18 cellular contexts compared by ENCODE assay signal in the genomic region with DNA sequence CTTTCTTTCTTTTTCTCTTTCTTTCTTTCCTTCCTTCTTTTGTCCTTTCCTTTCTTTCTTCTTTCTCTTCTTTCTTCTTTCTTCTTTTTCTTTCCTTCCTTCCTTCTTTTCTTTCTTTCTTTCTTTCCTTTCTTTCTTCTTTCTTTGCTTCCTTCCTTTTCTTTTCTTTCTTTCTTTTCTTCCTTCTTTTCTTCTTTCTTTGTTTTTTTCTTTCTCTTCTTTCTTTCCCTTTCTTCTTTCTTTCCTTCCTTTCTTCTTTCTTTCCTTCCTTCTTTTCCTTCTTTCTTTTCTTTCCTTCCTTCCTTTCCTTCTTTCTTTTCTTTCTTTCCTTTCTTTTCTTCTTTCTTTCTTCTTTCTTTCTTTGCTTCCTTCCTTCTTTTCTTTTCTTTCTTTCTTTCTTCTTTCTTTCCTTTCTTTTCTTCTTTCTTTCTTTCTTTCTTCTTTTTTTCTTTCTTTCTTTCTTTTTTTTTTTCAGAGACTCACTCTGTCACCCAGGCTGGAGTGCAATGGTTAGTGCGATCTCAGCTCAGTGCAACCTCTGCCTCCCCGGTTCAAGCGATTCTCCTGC. TPM values are rescaled to one million over a fixed set of nuclear protein-coding genes. Genes with fewer than 3 reads are reported as not detected.
A peak's percentile ranks its signal among the peaks of the same experiment; 100 is the strongest.
DNase-seq lines count a peak whose midpoint lies in the region; ATAC-seq, FAIRE-seq and TF ChIP-seq lines count a peak whose summit lies in the region.
"Had no signal": no experiment of that assay in that cellular context is flagged by ENCODE, and none has a peak within 500 bp of the region (broad histone marks: within the 10 kb centered on the region; RNA-seq: fewer than 3 reads in every experiment).

No MANE protein-coding gene starts in this region.

- no TSS peak for BruUV-seq in endothelial cell of umbilical vein (replicated peaks; lab: Mats Ljungman, UMichigan)

- intact Hi-C loops in natural killer cell (cut with micrococcal nuclease), result no loop called here
- intact Hi-C loops in endothelial cell of umbilical vein (cut with micrococcal nuclease), result no loop called here
- intact Hi-C loops in psoas muscle (cut with DNase I), result no loop called here

- H3K27me3 ChIP-seq in endothelial cell of umbilical vein (ENCODE audit: control insufficient read depth in 2 of 2, insufficient read depth in 2 of 2, low read length in 2 of 2) (no peaks in the 10 kb centered on the region), psoas muscle (ENCODE audit: insufficient read depth in 3 of 3, low read length in 2 of 3) (no peaks in the 10 kb centered on the region)
- H3K27me3 ChIP-seq: Peyer's patch, SJSA1 had no signal

- H3K36me3 ChIP-seq in HEK293 (ENCODE audit: control insufficient read depth in 2 of 2, insufficient read depth in 1 of 2, low read length in 2 of 2), result no peaks in the 10 kb centered on the region
- no peaks in the 10 kb centered on the region for H3K36me3 ChIP-seq in endothelial cell of umbilical vein (ENCODE audit: control insufficient read depth in 2 of 2, extremely low read depth in 1 of 2, insufficient read depth in 2 of 2, low read length in 2 of 2)
- H3K36me3 ChIP-seq in psoas muscle (ENCODE audit: insufficient read depth in 1 of 2, low read depth in 1 of 2), result no peaks in the 10 kb centered on the region
- H3K36me3 ChIP-seq: Peyer's patch, SJSA1 had no signal

- H3K27ac ChIP-seq in HEK293 (ENCODE audit: extremely low read depth, low read depth, low read length) (no peak overlapping the region), endothelial cell of umbilical vein (ENCODE audit: insufficient read depth, low read depth, low read length) (no peak overlapping the region), psoas muscle (no peak overlapping the region)
- H3K27ac ChIP-seq: Peyer's patch, SJSA1 had no signal

- dilution Hi-C loops in endothelial cell of umbilical vein (cut with MboI; ENCODE audit: extremely low pct_ligation_motif_present, low sequenced_read_pairs), result no loop called here

- H3K27me3 Mint-ChIP-seq in natural killer cell treated with Interleukin-12 subunit alpha and Interleukin-12 subunit beta and Interleukin-15 and Interleukin-18, amount 100 ng/mL, for 72 hours, result peaks cover 0 to 2% of the 10 kb centered on the region in 2 donors
- H3K27me3 Mint-ChIP-seq in natural killer cell (ENCODE audit: low read depth in 2 of 2), result no peaks in the 10 kb centered on the region

- no peak overlapping the region for H3K4me3 ChIP-seq in HEK293 (ENCODE audit: low read depth, low read length)
- H3K4me3 ChIP-seq in endothelial cell of umbilical vein (replicated peaks in 1 of 3; ENCODE audit: insufficient read depth in 1 of 3, low read depth in 1 of 3, low read length in 3 of 3), result no peak overlapping the region
- no peak overlapping the region for H3K4me3 ChIP-seq in psoas muscle
- H3K4me3 ChIP-seq: Peyer's patch, SJSA1 had no signal

- H3K9me3 Mint-ChIP-seq in natural killer cell treated with Interleukin-12 subunit alpha and Interleukin-12 subunit beta and Interleukin-15 and Interleukin-18, amount 100 ng/mL, for 72 hours, result no peaks in the 10 kb centered on the region
- peaks cover 0 to 2% of the 10 kb centered on the region in 2 donors for H3K9me3 Mint-ChIP-seq in natural killer cell
- H3K9me3 Mint-ChIP-seq: CD8-positive, alpha-beta memory T cell had no signal

- no peak for ATAC-seq in natural killer cell treated with Interleukin-12 subunit alpha and Interleukin-12 subunit beta and Interleukin-15 and Interleukin-18, amount 100 ng/mL, for 72 hours
- ATAC-seq in natural killer cell (no peak), HG03159 (IDR thresholded peaks at IDR 0.05; ENCODE audit: unreplicated experiment) (no peak), psoas muscle (no peak)

- no peak overlapping the region for H3K4me2 ChIP-seq in endothelial cell of umbilical vein (ENCODE audit: insufficient read depth, low read length)

- no peak for DNase-seq in natural killer cell treated with Interleukin-12 subunit alpha and Interleukin-12 subunit beta and Interleukin-15 and Interleukin-18, amount 100 ng/mL, for 72 hours (ENCODE audit: low spot score)
- no peak for DNase-seq in natural killer cell
- no peak for DNase-seq in endothelial cell of umbilical vein (ENCODE audit: low read depth, low spot score)
- no peak for DNase-seq in psoas muscle
- no peak for DNase-seq in DMS 273 treated with DMSO at 0.1 percent for 48 hours (lab: John Stamatoyannopoulos, UW)
- DNase-seq: ACHN; AML-193; CD8-positive, alpha-beta memory T cell; KBM-7; MV-4-11; NCI-H1694 treated with DMSO at 0.1 percent for 48 hours; NK-92 treated with Interleukin-12 subunit alpha and Interleukin-12 subunit beta, amount 100 ng/mL, for 24 hours; Peyer's patch had no signal

- H3K4me1 ChIP-seq in HEK293 (ENCODE audit: control insufficient read depth, insufficient read depth, low read length), result no peaks in the 10 kb centered on the region
- H3K4me1 ChIP-seq in endothelial cell of umbilical vein (ENCODE audit: control insufficient read depth, extremely low read depth, insufficient read depth, low read length), result no peaks in the 10 kb centered on the region
- H3K4me1 ChIP-seq in psoas muscle, result no peaks in the 10 kb centered on the region
- H3K4me1 ChIP-seq: Peyer's patch, SJSA1 had no signal

- H3K9me1 ChIP-seq in endothelial cell of umbilical vein (replicated peaks; ENCODE audit: control insufficient read depth, extremely low read depth, insufficient read depth, low read length), result no peaks in the 10 kb centered on the region

- TF ChIP-seq POLR2A in endothelial cell of umbilical vein (IDR thresholded peaks at IDR 0.05; ENCODE audit: low read depth, low read length), result no peak

- no peaks in the 10 kb centered on the region for H3K79me2 ChIP-seq in endothelial cell of umbilical vein (ENCODE audit: control insufficient read depth, insufficient read depth, low read length)

- H3K27ac Mint-ChIP-seq in natural killer cell treated with Interleukin-12 subunit alpha and Interleukin-12 subunit beta and Interleukin-15 and Interleukin-18, amount 100 ng/mL, for 72 hours, result peak overlapping the region in 1 of 2 donors; percentile 37
- no peak overlapping the region for H3K27ac Mint-ChIP-seq in natural killer cell

- FAIRE-seq in endothelial cell of umbilical vein (lab: Jason Lieb, UNC), result peak; percentile 70
- FAIRE-seq: GM12891, H1 had no signal

- WGBS in psoas muscle, 3 donors, result 93 to 100% (median 99%) methylated on average over 3 of the region's 3 CpGs

- CTCF ChIA-PET in HEK293 (lab: Yijun Ruan, JAX), result interaction anchor here (1.3 kb wide), 1 partner anchor 22 kb away, joined by 3 read pairs; no protein-coding TSS in a partner anchor
- CTCF ChIA-PET in endothelial cell of umbilical vein (lab: Charles Lee), result no interaction called here

- POLR2A ChIA-PET in HEK293 (lab: Yijun Ruan, JAX) (interaction anchor here (0.7 kb wide), 1 partner anchor 367 kb away, joined by 4 read pairs; no protein-coding TSS in a partner anchor), endothelial cell of umbilical vein (lab: Charles Lee) (no interaction called here)

- TF ChIP-seq CTCF in natural killer cell (IDR thresholded peaks at IDR 0.05) (no peak), HEK293 (tag by site-specific recombination; IDR thresholded peaks at IDR 0.05) (no peak), endothelial cell of umbilical vein (IDR thresholded peaks at IDR 0.05; ENCODE audit: extremely low read depth in 1 of 2, insufficient read depth in 1 of 2, low read depth in 1 of 2, low read length in 2 of 2) (no peak), psoas muscle (IDR thresholded peaks at IDR 0.05) (no peak)

- H3K4me3 Mint-ChIP-seq in natural killer cell treated with Interleukin-12 subunit alpha and Interleukin-12 subunit beta and Interleukin-15 and Interleukin-18, amount 100 ng/mL, for 72 hours, result peak overlapping the region; percentile 9
- H3K4me3 Mint-ChIP-seq in natural killer cell, result no peak overlapping the region

- no peaks in the 10 kb centered on the region for H3K36me3 Mint-ChIP-seq in natural killer cell treated with Interleukin-12 subunit alpha and Interleukin-12 subunit beta and Interleukin-15 and Interleukin-18, amount 100 ng/mL, for 72 hours
- no peaks in the 10 kb centered on the region for H3K36me3 Mint-ChIP-seq in natural killer cell

- H3K9me3 ChIP-seq in HEK293 (ENCODE audit: control insufficient read depth, insufficient read depth, low read depth, low read length) (no peaks in the 10 kb centered on the region), endothelial cell of umbilical vein (replicated peaks; ENCODE audit: control insufficient read depth, insufficient read depth, low read length) (no peaks in the 10 kb centered on the region), psoas muscle (no peaks in the 10 kb centered on the region)
- H3K9me3 ChIP-seq: Peyer's patch, SJSA1 had no signal

- H3K4me1 Mint-ChIP-seq in natural killer cell treated with Interleukin-12 subunit alpha and Interleukin-12 subunit beta and Interleukin-15 and Interleukin-18, amount 100 ng/mL, for 72 hours (ENCODE audit: low read depth in 2 of 2), result peaks cover 3 to 6% of the 10 kb centered on the region in 2 donors
- peaks cover 5% of the 10 kb centered on the region in 2 donors for H3K4me1 Mint-ChIP-seq in natural killer cell

- no peak overlapping the region for H3K9ac ChIP-seq in endothelial cell of umbilical vein (replicated peaks; ENCODE audit: extremely low read depth, insufficient read depth, low read length)

- H2AFZ ChIP-seq in endothelial cell of umbilical vein (ENCODE audit: low read depth, low read length), result no peak overlapping the region

- H4K20me1 ChIP-seq in endothelial cell of umbilical vein (replicated peaks; ENCODE audit: control insufficient read depth, extremely low read depth, insufficient read depth, low read length), result no peaks in the 10 kb centered on the region

RNA-seq across cellular contexts. Expression of a gene that starts 18.5 kb away (rescaled TPM):
- total RNA-seq in natural killer cell treated with Interleukin-12 subunit alpha and Interleukin-12 subunit beta and Interleukin-15 and Interleukin-18, amount 100 ng/mL, for 72 hours, result 1 to 10 TPM; 2.4 to 6.9 TPM
- total RNA-seq in natural killer cell (1 to 10 TPM; 1.2 to 4.3 (median 1.4) TPM), endothelial cell of umbilical vein (2.6 and 4.1 TPM in 2 replicates), psoas muscle (1 to 10 TPM; 3.2 to 7.8 (median 6.8) TPM)
- polyA plus RNA-seq in endothelial cell of umbilical vein (15.7 and 19.0 TPM in 2 replicates), psoas muscle (1 to 10 TPM; 2.2 to 6.7 (median 5.2) TPM)
- 7.7 and 9.0 TPM in 2 replicates for polyA plus RNA-seq in endothelial cell of umbilical vein (2011; cell fraction: cytosol; rRNA removed)
- 3.2 and 3.8 TPM in 2 replicates for polyA plus RNA-seq in endothelial cell of umbilical vein (2011; cell fraction: nucleus; rRNA removed)
- polyA plus RNA-seq in endothelial cell of umbilical vein (2012), result 4.6 and 7.7 TPM in 2 replicates
- polyA minus RNA-seq in endothelial cell of umbilical vein, result 6.6 and 8.6 TPM in 2 replicates
- 7.8 TPM for polyA minus RNA-seq in endothelial cell of umbilical vein (2011; cell fraction: cytosol; rRNA and poly(A)+ RNA removed)
- 1.5 and 2.1 TPM in 2 replicates for polyA minus RNA-seq in endothelial cell of umbilical vein (2011; cell fraction: nucleus; rRNA and poly(A)+ RNA removed)

RNA-seq across cellular contexts. Expression of a gene that starts 19.5 kb away (rescaled TPM):
- total RNA-seq in natural killer cell treated with Interleukin-12 subunit alpha and Interleukin-12 subunit beta and Interleukin-15 and Interleukin-18, amount 100 ng/mL, for 72 hours, result 100 to 1,000 TPM; 105 to 131 TPM
- total RNA-seq in natural killer cell (10 to 100 TPM; 65.2 to 76.7 (median 67.5) TPM), endothelial cell of umbilical vein (80.9 and 85.9 TPM in 2 replicates), psoas muscle (10 to 100 TPM; 29.8 to 50.1 (median 40.0) TPM)
- polyA plus RNA-seq in endothelial cell of umbilical vein (14.6 and 15.9 TPM in 2 replicates), psoas muscle (10 to 100 TPM; 15.1 to 46.5 (median 25.8) TPM)
- 18.6 and 20.1 TPM in 2 replicates for polyA plus RNA-seq in endothelial cell of umbilical vein (2011; cell fraction: cytosol; rRNA removed)
- 41.9 and 48.6 TPM in 2 replicates for polyA plus RNA-seq in endothelial cell of umbilical vein (2011; cell fraction: nucleus; rRNA removed)
- 29.3 and 31.0 TPM in 2 replicates for polyA plus RNA-seq in endothelial cell of umbilical vein (2012)
- 19.1 and 19.8 TPM in 2 replicates for polyA minus RNA-seq in endothelial cell of umbilical vein
- 33.4 TPM for polyA minus RNA-seq in endothelial cell of umbilical vein (2011; cell fraction: cytosol; rRNA and poly(A)+ RNA removed)
- 23.1 and 34.0 TPM in 2 replicates for polyA minus RNA-seq in endothelial cell of umbilical vein (2011; cell fraction: nucleus; rRNA and poly(A)+ RNA removed)

RNA-seq across cellular contexts. Expression of a gene that starts 28.6 kb away (rescaled TPM):
- 100 to 1,000 TPM; 136 to 258 TPM for total RNA-seq in natural killer cell treated with Interleukin-12 subunit alpha and Interleukin-12 subunit beta and Interleukin-15 and Interleukin-18, amount 100 ng/mL, for 72 hours
- total RNA-seq in natural killer cell, result 100 to 1,000 TPM in 2 of 3 donors, 10 to 100 TPM in 1; 87.5 to 114 (median 107) TPM
- total RNA-seq in endothelial cell of umbilical vein, result 136 and 138 TPM in 2 replicates
- 63.6 and 74.7 TPM in 2 replicates for polyA plus RNA-seq in endothelial cell of umbilical vein
- 61.2 and 72.6 TPM in 2 replicates for polyA plus RNA-seq in endothelial cell of umbilical vein (2011; cell fraction: cytosol; rRNA removed)
- 58.0 and 67.1 TPM in 2 replicates for polyA plus RNA-seq in endothelial cell of umbilical vein (2011; cell fraction: nucleus; rRNA removed)
- 139 and 171 TPM in 2 replicates for polyA plus RNA-seq in endothelial cell of umbilical vein (2012)
- 59.6 and 74.0 TPM in 2 replicates for polyA minus RNA-seq in endothelial cell of umbilical vein
- polyA minus RNA-seq in endothelial cell of umbilical vein (2011; cell fraction: cytosol; rRNA and poly(A)+ RNA removed), result 227 TPM
- polyA minus RNA-seq in endothelial cell of umbilical vein (2011; cell fraction: nucleus; rRNA and poly(A)+ RNA removed), result 21.2 and 30.2 TPM in 2 replicates
- total RNA-seq in psoas muscle, result 100 to 1,000 TPM in 2 of 4 donors, 10 to 100 TPM in 2; 56.1 to 158 (median 101) TPM
- 100 to 1,000 TPM; 127 to 368 (median 202) TPM for polyA plus RNA-seq in psoas muscle

RNA-seq across cellular contexts. Expression of a gene that starts 46.7 kb away (rescaled TPM):
- 1 to 10 TPM; 4.8 to 5.4 TPM for total RNA-seq in natural killer cell treated with Interleukin-12 subunit alpha and Interleukin-12 subunit beta and Interleukin-15 and Interleukin-18, amount 100 ng/mL, for 72 hours
- total RNA-seq in natural killer cell (10 to 100 TPM; 14.3 to 17.1 (median 15.2) TPM), endothelial cell of umbilical vein (6.2 and 8.0 TPM in 2 replicates), psoas muscle (1 to 10 TPM; 2.9 to 4.4 (median 3.6) TPM)
- polyA plus RNA-seq in endothelial cell of umbilical vein (16.0 and 16.2 TPM in 2 replicates), psoas muscle (1 to 10 TPM in 2 of 3 donors, under 1 TPM in 1; 0.97 to 1.9 (median 1.4) TPM)
- 5.4 and 7.2 TPM in 2 replicates for polyA plus RNA-seq in endothelial cell of umbilical vein (2011; cell fraction: cytosol; rRNA removed)
- polyA plus RNA-seq in endothelial cell of umbilical vein (2011; cell fraction: nucleus; rRNA removed), result 18.0 and 23.3 TPM in 2 replicates
- 5.5 and 12.4 TPM in 2 replicates for polyA plus RNA-seq in endothelial cell of umbilical vein (2012)
- 5.5 and 13.2 TPM in 2 replicates for polyA minus RNA-seq in endothelial cell of umbilical vein
- polyA minus RNA-seq in endothelial cell of umbilical vein (2011; cell fraction: cytosol; rRNA and poly(A)+ RNA removed), result not detected
- polyA minus RNA-seq in endothelial cell of umbilical vein (2011; cell fraction: nucleus; rRNA and poly(A)+ RNA removed), result 5.1 and 5.9 TPM in 2 replicates
- polyA plus RNA-seq: CD8-positive, alpha-beta memory T cell had no signal

RNA-seq across cellular contexts. Expression of a gene that starts 56.3 kb away (rescaled TPM):
- 100 to 1,000 TPM; 115 to 175 TPM for total RNA-seq in natural killer cell treated with Interleukin-12 subunit alpha and Interleukin-12 subunit beta and Interleukin-15 and Interleukin-18, amount 100 ng/mL, for 72 hours
- total RNA-seq in natural killer cell (10 to 100 TPM; 63.4 to 82.3 (median 73.1) TPM), endothelial cell of umbilical vein (143 and 144 TPM in 2 replicates), psoas muscle (100 to 1,000 TPM; 105 to 166 (median 115) TPM)
- polyA plus RNA-seq in endothelial cell of umbilical vein (141 and 169 TPM in 2 replicates), psoas muscle (100 to 1,000 TPM; 168 to 203 (median 193) TPM)
- polyA plus RNA-seq in endothelial cell of umbilical vein (2011; cell fraction: cytosol; rRNA removed), result 183 and 186 TPM in 2 replicates
- polyA plus RNA-seq in endothelial cell of umbilical vein (2011; cell fraction: nucleus; rRNA removed), result 181 and 188 TPM in 2 replicates
- 142 and 148 TPM in 2 replicates for polyA plus RNA-seq in endothelial cell of umbilical vein (2012)
- polyA minus RNA-seq in endothelial cell of umbilical vein, result 53.2 and 57.4 TPM in 2 replicates
- 62.0 TPM for polyA minus RNA-seq in endothelial cell of umbilical vein (2011; cell fraction: cytosol; rRNA and poly(A)+ RNA removed)
- 30.4 and 32.5 TPM in 2 replicates for polyA minus RNA-seq in endothelial cell of umbilical vein (2011; cell fraction: nucleus; rRNA and poly(A)+ RNA removed)
